In the genomic region with DNA sequence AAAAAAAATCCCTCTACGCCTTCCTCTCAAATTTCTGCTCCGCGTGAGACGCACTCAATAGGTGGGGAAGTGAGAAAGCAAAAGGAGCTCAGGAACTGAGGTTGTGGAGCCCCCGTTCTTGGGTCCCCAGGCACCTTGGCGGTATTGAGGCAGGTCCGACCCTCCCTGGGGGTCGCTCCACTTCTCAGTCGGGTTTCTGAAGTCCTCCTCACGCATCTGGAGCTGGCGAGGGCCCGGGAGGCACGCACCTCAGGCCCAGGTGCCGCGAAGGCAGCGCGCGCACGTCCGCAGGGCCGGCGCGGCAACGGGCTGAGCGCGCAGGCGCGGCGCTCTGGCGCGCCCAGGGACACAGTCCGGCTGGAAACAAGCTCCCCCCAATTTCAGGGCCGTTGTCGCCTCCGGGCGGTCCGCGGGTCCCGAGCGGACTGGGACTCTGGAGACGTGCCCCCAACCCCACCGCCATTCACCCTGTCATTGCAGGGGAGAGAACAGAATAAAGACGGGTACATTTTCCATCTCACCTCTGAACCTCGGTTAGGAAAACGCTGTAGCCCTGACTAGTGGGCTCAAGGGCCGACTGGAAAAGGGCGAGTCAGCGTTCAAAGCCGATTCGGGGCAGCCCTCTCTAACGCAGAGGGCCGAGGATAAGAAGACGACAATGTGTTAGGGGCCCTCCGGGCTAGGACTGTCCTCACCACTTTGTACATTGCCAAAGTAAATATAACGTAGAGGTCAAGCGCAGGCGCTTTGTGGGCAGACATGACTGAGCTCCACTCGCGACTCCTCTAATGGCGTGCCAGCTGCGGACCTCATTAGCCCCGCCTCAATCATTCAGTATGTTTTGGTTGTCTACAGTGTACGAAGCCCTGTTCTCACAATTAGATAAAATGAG, we compare ENCODE assay signal across 8 cellular contexts. TPM values are rescaled to one million over a fixed set of nuclear protein-coding genes. Genes with fewer than 3 reads are reported as not detected.
DNase-seq lines count a peak whose midpoint lies in the region; ATAC-seq and TF ChIP-seq lines count a peak whose summit lies in the region.

Gene ZNF770, minus strand, starts transcription at position 306 of the 892 bp plus-strand sequence. CDS start 4,853 bp downstream, outside the sequence.

- peak within 1 kb of the TSS; percentile 85 for H3K4me3 Mint-ChIP-seq in activated T-helper 17 cell treated with anti-CD3 and anti-CD28 coated beads, Interleukin-2, amount 50 U/mL, for 72 hours
- peak within 1 kb of the TSS; percentile 95 for H3K4me3 Mint-ChIP-seq in natural killer cell treated with Interleukin-12 subunit alpha and Interleukin-12 subunit beta and Interleukin-15 and Interleukin-18, amount 100 ng/mL, for 72 hours

- DNase-seq in DMS79 (lab: John Stamatoyannopoulos, UW) (peak; percentile 27), KBM-7 (peak; percentile 84), RKO (ENCODE audit: low spot score) (peak; percentile 75), fibroblast of mammary gland (ENCODE audit: low read depth) (peak; percentile 71)
- DNase-seq in natural killer cell treated with Interleukin-12 subunit alpha and Interleukin-12 subunit beta and Interleukin-15 and Interleukin-18, amount 100 ng/mL, for 72 hours (ENCODE audit: low spot score): peak; percentile 83
- DNase-seq in stimulated activated naive CD4-positive, alpha-beta T cell treated with Interleukin-2 at 50 U/mL for 16 hours (lab: John Stamatoyannopoulos, UW): peak; percentile 68

- H3K4me1 Mint-ChIP-seq in activated T-helper 17 cell treated with anti-CD3 and anti-CD28 coated beads, Interleukin-2, amount 50 U/mL, for 72 hours: peaks cover 10% of the 10 kb centered on the region
- peaks cover 20 to 29% of the 10 kb centered on the region in 2 donors for H3K4me1 Mint-ChIP-seq in natural killer cell treated with Interleukin-12 subunit alpha and Interleukin-12 subunit beta and Interleukin-15 and Interleukin-18, amount 100 ng/mL, for 72 hours (ENCODE audit: low read depth in 2 of 2)

- in situ Hi-C loops in KBM-7 (cut with MboI; ENCODE audit: low pct_unique_long_range_greater_than_20kb, low sequenced_read_pairs): no loop called here

- peak within 1 kb of the TSS; percentile 99 for H3K27ac Mint-ChIP-seq in activated T-helper 17 cell treated with anti-CD3 and anti-CD28 coated beads, Interleukin-2, amount 50 U/mL, for 72 hours
- H3K27ac Mint-ChIP-seq in natural killer cell treated with Interleukin-12 subunit alpha and Interleukin-12 subunit beta and Interleukin-15 and Interleukin-18, amount 100 ng/mL, for 72 hours: peak within 1 kb of the TSS; percentile 98 to 99

- TF ChIP-seq CTCF in fibroblast of mammary gland (conservative IDR thresholded peaks at IDR 0.05; ENCODE audit: control insufficient read depth, insufficient read depth, low read depth, low read length): no peak

- no peaks in the 10 kb centered on the region for H3K27me3 Mint-ChIP-seq in activated T-helper 17 cell treated with anti-CD3 and anti-CD28 coated beads, Interleukin-2, amount 50 U/mL, for 72 hours
- H3K27me3 Mint-ChIP-seq in natural killer cell treated with Interleukin-12 subunit alpha and Interleukin-12 subunit beta and Interleukin-15 and Interleukin-18, amount 100 ng/mL, for 72 hours: peaks cover 0 to 5% of the 10 kb centered on the region in 2 donors

- H3K36me3 Mint-ChIP-seq in activated T-helper 17 cell treated with anti-CD3 and anti-CD28 coated beads, Interleukin-2, amount 50 U/mL, for 72 hours (ENCODE audit: low read depth): peaks cover 43% of the 10 kb centered on the region
- H3K36me3 Mint-ChIP-seq in natural killer cell treated with Interleukin-12 subunit alpha and Interleukin-12 subunit beta and Interleukin-15 and Interleukin-18, amount 100 ng/mL, for 72 hours: peaks cover under 1% of the 10 kb centered on the region

- ATAC-seq in GM21723 (IDR thresholded peaks at IDR 0.05; ENCODE audit: unreplicated experiment): peak; percentile 76
- peak; percentile 87 for ATAC-seq in activated T-helper 17 cell treated with anti-CD3 and anti-CD28 coated beads, Interleukin-2, amount 50 U/mL, for 72 hours (replicated peaks)
- peak; percentile 95 to 96 for ATAC-seq in natural killer cell treated with Interleukin-12 subunit alpha and Interleukin-12 subunit beta and Interleukin-15 and Interleukin-18, amount 100 ng/mL, for 72 hours

- peak within 1 kb of the TSS; percentile 84 for H3K4me3 ChIP-seq in fibroblast of mammary gland (ENCODE audit: control insufficient read depth, low read depth, low read length)

- H3K9me3 Mint-ChIP-seq in activated T-helper 17 cell treated with anti-CD3 and anti-CD28 coated beads, Interleukin-2, amount 50 U/mL, for 72 hours: no peaks in the 10 kb centered on the region
- H3K9me3 Mint-ChIP-seq in natural killer cell treated with Interleukin-12 subunit alpha and Interleukin-12 subunit beta and Interleukin-15 and Interleukin-18, amount 100 ng/mL, for 72 hours: no peaks in the 10 kb centered on the region

RNA-seq across cellular contexts. Expression of gene ZNF770, which starts in this region (rescaled TPM):
- 10 to 100 TPM; 44.6 to 59.4 TPM for total RNA-seq in activated T-helper 17 cell treated with anti-CD3 and anti-CD28 coated beads, Interleukin-2, amount 50 U/mL, for 72 hours
- total RNA-seq in natural killer cell treated with Interleukin-12 subunit alpha and Interleukin-12 subunit beta and Interleukin-15 and Interleukin-18, amount 100 ng/mL, for 72 hours: 10 to 100 TPM; 25.5 to 45.6 TPM

Comparison
In these comparisons a context has a peak if more than half of its experiments do, and no peak if none do; other contexts are left out.
1. Peak in every context shown above with its lines: DNase-seq, ATAC-seq and H3K4me3 ChIP-seq.
2. DNase-seq: peak in every context shown above with its lines; median percentile 84 in KBM-7; 83 in natural killer cell treated with Interleukin-12 subunit alpha and Interleukin-12 subunit beta and Interleukin-15 and Interleukin-18, amount 100 ng/mL, for 72 hours; 75 in RKO; 71 in fibroblast of mammary gland; 68 in stimulated activated naive CD4-positive, alpha-beta T cell treated with Interleukin-2 at 50 U/mL for 16 hours; 27 in DMS79.